ENCODE assay signal across 19 cellular contexts in the genomic region with DNA sequence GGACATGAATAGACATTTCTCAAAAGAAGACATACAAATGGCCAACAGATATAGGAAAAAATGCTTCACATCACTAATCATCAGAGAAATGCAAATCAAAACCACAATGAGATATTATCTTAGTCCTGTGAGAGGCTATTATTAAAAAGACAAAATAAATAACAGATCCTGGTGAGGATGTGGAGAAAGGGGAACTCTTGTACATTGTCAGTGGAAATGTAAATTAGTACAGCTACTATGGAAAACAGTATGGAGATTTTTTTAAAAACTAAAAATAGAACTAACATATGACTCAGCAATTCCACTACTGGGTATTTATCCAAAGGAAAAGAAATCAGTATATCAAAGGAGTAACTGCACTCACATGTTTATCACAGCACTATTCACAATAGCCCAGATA.
DNase-seq lines count a peak whose midpoint lies in the region; TF ChIP-seq lines count a peak whose summit lies in the region.
"Had no signal": no experiment of that assay in that cellular context is flagged by ENCODE, and none has a peak within 500 bp of the region (broad histone marks: within the 10 kb centered on the region; RNA-seq: fewer than 3 reads in every experiment).

No MANE protein-coding gene starts in this region.

- H3F3A ChIP-seq in GM23248 (ENCODE audit: insufficient read depth), result peaks cover 32% of the 10 kb centered on the region

- no peak overlapping the region for H2AFZ ChIP-seq in GM23248
- H2AFZ ChIP-seq: parathyroid adenoma had no signal

- no peak for TF ChIP-seq CTCF in fibroblast of mammary gland (conservative IDR thresholded peaks at IDR 0.05; ENCODE audit: control insufficient read depth, insufficient read depth, low read depth, low read length)

- H3K36me3 ChIP-seq in GM23248 (ENCODE audit: low read depth), result no peaks in the 10 kb centered on the region
- H3K36me3 ChIP-seq in SJSA1, result no peaks in the 10 kb centered on the region
- H3K36me3 ChIP-seq: cardiac muscle cell, gastroesophageal sphincter had no signal

- intact Hi-C loops in head of caudate nucleus (cut with DNase I), result no loop called here

- H4K20me1 ChIP-seq in GM23248 (ENCODE audit: insufficient read depth), result no peaks in the 10 kb centered on the region

- H3K4me3 ChIP-seq in GM23248, result no peak overlapping the region
- no peak overlapping the region for H3K4me3 ChIP-seq in SJSA1
- H3K4me3 ChIP-seq in fibroblast of mammary gland (ENCODE audit: control insufficient read depth, low read depth, low read length), result no peak overlapping the region
- H3K4me3 ChIP-seq: cardiac muscle cell, gastroesophageal sphincter had no signal

- no peak overlapping the region for H3K9ac ChIP-seq in GM23248
- H3K9ac ChIP-seq: parathyroid adenoma had no signal

- H3K27me3 ChIP-seq in GM23248 (replicated peaks; ENCODE audit: insufficient read depth) (no peaks in the 10 kb centered on the region), SJSA1 (replicated peaks) (no peaks in the 10 kb centered on the region)
- H3K27me3 ChIP-seq: cardiac muscle cell, gastroesophageal sphincter had no signal

- no peaks in the 10 kb centered on the region for H3K79me2 ChIP-seq in GM23248 (ENCODE audit: insufficient read depth)
- H3K79me2 ChIP-seq: parathyroid adenoma had no signal

- no peaks in the 10 kb centered on the region for H3K9me2 ChIP-seq in GM23248 (ENCODE audit: insufficient read depth)

- in situ Hi-C loops in GM23248 (cut with MboI), result no loop called here

- DNase-seq in GM23248 (peak; percentile 69), SJSA1 (ENCODE audit: low read depth in 1 of 2, low spot score in 2 of 2) (peak in 1 of 2 experiments; percentile 50), fibroblast of mammary gland (ENCODE audit: low read depth) (peak; percentile 36), renal cortical epithelial cell (ENCODE audit: low read depth) (peak; percentile 25), UCSD-AML1 (lab: John Stamatoyannopoulos, UW; ENCODE audit: unreplicated experiment) (no peak), head of caudate nucleus (no peak), glomerular visceral epithelial cell (ENCODE audit: extremely low spot score) (no peak)
- DNase-seq: activated CD8-positive, alpha-beta T cell treated with anti-CD3 and anti-CD28 coated beads, Interleukin-2, amount 10 ng/mL, durations not matched to agents 7 days and 5 days; activated T-cell treated with anti-CD3 and anti-CD28 coated beads, Interleukin-2, amount 50 U/mL, for 72 hours; DMS79; effector CD4-positive, alpha-beta T cell; KG1; left ventricle myocardium superior; NCI-H1092; RPMI8226; T-helper 1 cell had no signal

- H3K4me2 ChIP-seq in GM23248 (ENCODE audit: unreplicated experiment), result peak overlapping the region; percentile 28

- peaks cover 35% of the 10 kb centered on the region for H3K4me1 ChIP-seq in GM23248 (ENCODE audit: insufficient read depth)
- peaks cover 37% of the 10 kb centered on the region for H3K4me1 ChIP-seq in SJSA1 (replicated peaks)
- H3K4me1 ChIP-seq: gastroesophageal sphincter, parathyroid adenoma had no signal

- H3K27ac ChIP-seq in GM23248 (peak overlapping the region; percentile 18; the same call in 1 of the 2 replicates), SJSA1 (0 out of 2 replicates have a peak overlapping the region, but pooled peaks have one; percentile 12)
- H3K27ac ChIP-seq: cardiac muscle cell, gastroesophageal sphincter, parathyroid adenoma had no signal

- H3K9me3 ChIP-seq in GM23248 (ENCODE audit: low read depth), result peaks cover under 1% of the 10 kb centered on the region
- H3K9me3 ChIP-seq in SJSA1 (replicated peaks), result no peaks in the 10 kb centered on the region
- H3K9me3 ChIP-seq: gastroesophageal sphincter had no signal

Comparison
In these comparisons a context has a peak if more than half of its experiments do, and no peak if none do; other contexts are left out.
1. DNase-seq: peak in GM23248 (single experiment), fibroblast of mammary gland (single experiment) and renal cortical epithelial cell (single experiment); none in UCSD-AML1 (single experiment), head of caudate nucleus (0 of 42) and glomerular visceral epithelial cell (single experiment).